Comparison of ENCODE assay signal across 8 cellular contexts in genomic region chr14:68794856-68795601, GRCh38. TPM values are rescaled to one million over a fixed set of nuclear protein-coding genes. Genes with fewer than 3 reads are reported as not detected.
DNase-seq lines count a peak whose midpoint lies in the region; ATAC-seq, FAIRE-seq and TF ChIP-seq lines count a peak whose summit lies in the region.

No MANE protein-coding gene starts in this region.

- no peak for TF ChIP-seq POLR2A in body of pancreas (IDR thresholded peaks at IDR 0.05)

- peak in 2 of 3 experiments; percentile 31 to 53 for DNase-seq in NCI-H1417 (lab: John Stamatoyannopoulos, UW)
- DNase-seq in NCI-H1417 treated with DMSO at 0.1 percent for 48 hours (lab: John Stamatoyannopoulos, UW), result no peak
- peak; percentile 72 for DNase-seq in RCC 7860 (ENCODE audit: low spot score)
- DNase-seq in body of pancreas, result peak; percentile 65 to 76 (median 68)

- H3K36me3 ChIP-seq in body of pancreas (replicated peaks in 1 of 2; ENCODE audit: insufficient read depth in 1 of 2, low read depth in 2 of 2) (no peaks in the 10 kb centered on the region), iPS-20b (ENCODE audit: insufficient read depth, low read depth, low read length) (peaks cover 27% of the 10 kb centered on the region), skeletal muscle tissue (ENCODE audit: control insufficient read depth in 3 of 3, insufficient read depth in 3 of 3, low read length in 3 of 3) (peaks cover 9 to 19% (median 18%) of the 10 kb centered on the region in 3 donors)

- no peak for TF ChIP-seq CTCF in body of pancreas (IDR thresholded peaks at IDR 0.05)

- H3K4me1 ChIP-seq in body of pancreas, result peaks cover 14% of the 10 kb centered on the region
- H3K4me1 ChIP-seq in iPS-20b (ENCODE audit: insufficient read depth, low read length), result peaks cover 19% of the 10 kb centered on the region
- H3K4me1 ChIP-seq in skeletal muscle tissue (ENCODE audit: control insufficient read depth in 3 of 3, insufficient read depth in 3 of 3, low read length in 3 of 3), result peaks cover 5 to 18% (median 16%) of the 10 kb centered on the region in 3 donors

- peak; percentile 7 for ATAC-seq in body of pancreas
- ATAC-seq in HG02678 (IDR thresholded peaks at IDR 0.05; ENCODE audit: unreplicated experiment), result no peak
- ATAC-seq in HG02938 (IDR thresholded peaks at IDR 0.05; ENCODE audit: unreplicated experiment), result no peak

- intact Hi-C loops in body of pancreas (cut with DNase I), result no loop called here

- H3K27me3 ChIP-seq in body of pancreas, result no peaks in the 10 kb centered on the region
- H3K27me3 ChIP-seq in iPS-20b (ENCODE audit: insufficient read depth, low read length), result no peaks in the 10 kb centered on the region
- H3K27me3 ChIP-seq in skeletal muscle tissue (ENCODE audit: control insufficient read depth in 3 of 3, insufficient read depth in 3 of 3, low read length in 3 of 3), result no peaks in the 10 kb centered on the region

- peak overlapping the region; percentile 64 to 94 for H3K4me3 ChIP-seq in body of pancreas
- H3K4me3 ChIP-seq in iPS-20b (ENCODE audit: low read length), result peak overlapping the region; percentile 100
- peak overlapping the region; percentile 83 to 99 (median 98) for H3K4me3 ChIP-seq in skeletal muscle tissue (ENCODE audit: low read length in 3 of 3)

- no peaks in the 10 kb centered on the region for H3K9me3 ChIP-seq in body of pancreas
- H3K9me3 ChIP-seq in iPS-20b (ENCODE audit: insufficient read depth, low read depth, low read length), result peaks cover 6% of the 10 kb centered on the region; the same call in 1 of the 2 replicates
- H3K9me3 ChIP-seq in skeletal muscle tissue (ENCODE audit: control insufficient read depth in 3 of 3, low read length in 3 of 3), result no peaks in the 10 kb centered on the region

- peak overlapping the region; percentile 98 to 100 (median 100) for H3K27ac ChIP-seq in body of pancreas
- H3K27ac ChIP-seq in iPS-20b (ENCODE audit: low read length), result peak overlapping the region; percentile 99
- peak overlapping the region; percentile 100 for H3K27ac ChIP-seq in skeletal muscle tissue (ENCODE audit: low read depth, low read length)

- FAIRE-seq in RCC 7860 (lab: Jason Lieb, UNC), result no peak

- 0% methylated on average over 17 to 37 of the region's 37 CpGs for WGBS in body of pancreas, 2 donors

- H3K9ac ChIP-seq in iPS-20b (ENCODE audit: low read depth, low read length), result peak overlapping the region; percentile 100
- peak overlapping the region; percentile 98 to 99 (median 99) for H3K9ac ChIP-seq in skeletal muscle tissue (ENCODE audit: low read depth in 1 of 3, low read length in 3 of 3)

RNA-seq across cellular contexts. Expression of gene ZFP36L1, which starts 2.2 kb away (rescaled TPM):
- total RNA-seq in body of pancreas, result 100 to 1,000 TPM; 155 to 365 TPM
- 27.7 TPM for total RNA-seq in skeletal muscle tissue
